9 cellular contexts compared by ENCODE assay signal in the genomic region with DNA sequence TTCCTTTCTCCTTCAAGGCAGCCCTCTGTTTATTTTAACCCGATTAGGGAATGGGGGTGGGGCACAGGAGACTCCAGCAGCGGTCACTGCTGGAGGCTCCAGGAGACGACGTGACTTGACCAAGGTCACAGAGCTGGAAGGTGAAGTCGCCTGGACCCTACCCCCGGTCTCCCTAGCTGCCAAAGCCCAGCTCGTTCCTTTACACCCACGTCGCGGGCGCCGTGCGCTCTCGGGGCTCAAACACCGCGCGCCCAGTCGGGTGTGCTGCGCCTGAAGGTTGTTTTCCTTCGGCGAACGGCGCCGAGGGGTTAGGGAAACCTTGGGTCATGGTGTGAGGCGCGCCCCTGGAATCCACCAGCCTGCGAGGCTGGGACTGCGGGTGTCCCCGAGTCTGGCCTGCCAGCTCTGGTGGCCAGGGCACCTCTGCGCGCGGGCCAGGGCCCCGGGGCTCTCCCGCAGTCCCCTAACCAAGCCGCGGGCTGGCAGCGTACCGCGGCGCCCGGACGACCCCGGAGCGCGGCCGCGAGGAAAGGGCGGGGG. TPM values are rescaled to one million over a fixed set of nuclear protein-coding genes. Genes with fewer than 3 reads are reported as not detected.
A peak's percentile ranks its signal among the peaks of the same experiment; 100 is the strongest.
DNase-seq lines count a peak whose midpoint lies in the region; ATAC-seq, FAIRE-seq and TF ChIP-seq lines count a peak whose summit lies in the region.
"Had no signal": no experiment of that assay in that cellular context is flagged by ENCODE, and none has a peak within 500 bp of the region (broad histone marks: within the 10 kb centered on the region; RNA-seq: fewer than 3 reads in every experiment).

No MANE protein-coding gene starts in this region.

- H3K9me3 Mint-ChIP-seq in MCF 10A (ENCODE audit: unreplicated experiment) (no peaks in the 10 kb centered on the region), immature natural killer cell (no peaks in the 10 kb centered on the region)

- H3K27me3 Mint-ChIP-seq in MCF 10A (ENCODE audit: insufficient read depth, unreplicated experiment) (peaks cover 74% of the 10 kb centered on the region), T-helper 17 cell (peaks cover 74% of the 10 kb centered on the region), immature natural killer cell (ENCODE audit: low read depth in 3 of 3) (peaks cover 18 to 38% (median 27%) of the 10 kb centered on the region in 3 donors)

- CTCF ChIA-PET in MCF 10A (lab: Yijun Ruan, JAX) = no interaction called here

- intact Hi-C loops in breast epithelium (cut with DNase I; ENCODE audit: low total_unique reads) (no loop called here), MCF 10A (cut with micrococcal nuclease) (loop anchor here (10.0 kb wide), 1 partner anchor 145 kb away; no protein-coding TSS in a partner anchor), testis (cut with DNase I; ENCODE audit: low total_unique reads) (no loop called here)

- H3K27ac Mint-ChIP-seq in MCF 10A (ENCODE audit: low read depth, unreplicated experiment) = no peak overlapping the region
- H3K27ac Mint-ChIP-seq in T-helper 17 cell = no peak overlapping the region
- no peak overlapping the region for H3K27ac Mint-ChIP-seq in immature natural killer cell

- H3K4me3 ChIP-seq in breast epithelium (peak overlapping the region; percentile 22 to 62 (median 37)), testis (peak overlapping the region; percentile 31 to 34)

- H3K36me3 Mint-ChIP-seq in MCF 10A (ENCODE audit: insufficient read depth, unreplicated experiment) (peaks cover 7% of the 10 kb centered on the region), T-helper 17 cell (ENCODE audit: low read depth) (peaks cover under 1% of the 10 kb centered on the region), immature natural killer cell (no peaks in the 10 kb centered on the region)

- TF ChIP-seq CTCF in breast epithelium (IDR thresholded peaks at IDR 0.05) = no peak
- TF ChIP-seq CTCF in MCF 10A (IDR thresholded peaks at IDR 0.05; ENCODE audit: unreplicated experiment) = no peak
- TF ChIP-seq CTCF in testis (IDR thresholded peaks at IDR 0.05) = no peak

- no TSS peak for BruUV-seq in MCF 10A (replicated peaks; lab: Mats Ljungman, UMichigan)

- H3K4me3 Mint-ChIP-seq in MCF 10A (ENCODE audit: unreplicated experiment) (no peak overlapping the region), T-helper 17 cell (peak overlapping the region; percentile 84), immature natural killer cell (peak overlapping the region in 3 of 5 donors; percentile 56 to 78 (median 70))

- H3K4me1 Mint-ChIP-seq in MCF 10A (ENCODE audit: insufficient read depth, unreplicated experiment) (peaks cover 6% of the 10 kb centered on the region), T-helper 17 cell (peaks cover 14% of the 10 kb centered on the region), immature natural killer cell (peaks cover 10 to 12% of the 10 kb centered on the region in 2 donors)

- no peaks in the 10 kb centered on the region for H3K36me3 ChIP-seq in breast epithelium
- no peaks in the 10 kb centered on the region for H3K36me3 ChIP-seq in testis (ENCODE audit: low read depth, missing control alignments)

- 0 to 1% methylated on average over 16 to 17 of the region's 48 CpGs for WGBS in testis, 2 donors

- no peak for FAIRE-seq in urothelium cell line (lab: Jason Lieb, UNC)
- FAIRE-seq: D721Med had no signal

- no peak for ATAC-seq in T-helper 17 cell

- TF ChIP-seq POLR2A in breast epithelium (IDR thresholded peaks at IDR 0.05) (no peak), testis (IDR thresholded peaks at IDR 0.05) (no peak)

- DNase-seq in breast epithelium (ENCODE audit: low spot score in 2 of 2) = no peak
- DNase-seq in MCF 10A (ENCODE audit: unreplicated experiment) = no peak
- DNase-seq in T-helper 17 cell = no peak
- no peak for DNase-seq in immature natural killer cell
- DNase-seq in testis = no peak
- DNase-seq in urothelium cell line (ENCODE audit: low spot score) = no peak
- no peak for DNase-seq in dedifferentiated amniotic fluid mesenchymal stem cell (ENCODE audit: extremely low spot score)
- DNase-seq in islet precursor cell = no peak

- POLR2A ChIA-PET in MCF 10A (lab: Yijun Ruan, JAX) = no interaction called here

- H3K9me3 ChIP-seq in breast epithelium (no peaks in the 10 kb centered on the region), T-helper 17 cell (ENCODE audit: control insufficient read depth, low read length, poor library complexity, severe bottlenecking) (no peaks in the 10 kb centered on the region), testis (no peaks in the 10 kb centered on the region)

- peaks cover 5% of the 10 kb centered on the region in 2 donors for H3K4me1 ChIP-seq in breast epithelium
- H3K4me1 ChIP-seq in testis = peaks cover 9% of the 10 kb centered on the region

- H3K27me3 ChIP-seq in breast epithelium (peaks cover 4 to 85% of the 10 kb centered on the region in 2 donors), testis (no peaks in the 10 kb centered on the region)

- H3K27ac ChIP-seq in breast epithelium (no peak overlapping the region), testis (no peak overlapping the region)

RNA-seq across cellular contexts. Expression of gene UNC5A, which starts 0.7 kb away (rescaled TPM):
- total RNA-seq in breast epithelium (1 to 10 TPM in 1 of 3 donors, under 1 TPM in 1, not detected in 1; 0.15 to 2.9 TPM), MCF 10A (2022) (0.22 and 0.51 TPM in 2 replicates), T-helper 17 cell (not detected), testis (1 to 10 TPM; 1.7 to 2.0 TPM)
- polyA plus RNA-seq in immature natural killer cell (not detected), testis (ENCODE audit: insufficient read depth, low read depth, low replicate concordance) (1.8 TPM)
